In the genomic region with DNA sequence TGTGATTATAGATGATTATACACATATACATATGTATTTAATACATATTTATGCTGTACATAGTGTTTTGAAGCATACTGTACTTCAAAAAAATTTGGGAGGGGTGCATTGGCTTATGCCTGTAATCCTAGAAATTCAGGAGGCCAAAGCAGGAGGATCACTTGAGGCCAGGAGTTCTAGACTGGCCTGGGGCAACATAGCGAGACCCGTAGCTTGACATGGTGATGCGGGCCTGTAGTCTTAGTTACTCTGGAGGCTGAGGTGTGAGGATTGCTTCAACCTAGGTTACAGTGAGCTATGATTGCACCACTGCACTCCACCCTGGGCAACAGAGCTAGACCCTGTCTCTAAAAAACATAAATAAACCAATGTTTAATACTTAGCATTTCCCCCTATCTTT, we compare ENCODE assay signal across 30 cellular contexts.
"Had no signal": no experiment of that assay in that cellular context is flagged by ENCODE, and none has a peak within 500 bp of the region (broad histone marks: within the 10 kb centered on the region; RNA-seq: fewer than 3 reads in every experiment).

No MANE protein-coding gene starts in this region.

- H3K4me2 ChIP-seq: smooth muscle cell had no signal

- H3K36me3 Mint-ChIP-seq: immature natural killer cell, mesothelial cell of epicardium, naive B cell had no signal

- H3K9me3 Mint-ChIP-seq: effector memory CD8-positive, alpha-beta T cell; immature natural killer cell; mesothelial cell of epicardium; naive B cell; nephron progenitor cell; stimulated activated effector memory CD8-positive, alpha-beta T cell treated with anti-CD3 and anti-CD28 coated beads, Interleukin-12 subunit alpha, Interleukin-12 subunit beta, amount 100 ng/mL, for 72 hours had no signal

- H3K4me3 ChIP-seq: coronary artery, esophagus squamous epithelium, left lung, mucosa of descending colon, right lobe of liver, smooth muscle cell, stomach, testis, tibial artery, upper lobe of left lung had no signal

- H3K27ac Mint-ChIP-seq: mesothelial cell of epicardium; nephron progenitor cell; stimulated activated effector memory CD8-positive, alpha-beta T cell treated with anti-CD3 and anti-CD28 coated beads, Interleukin-12 subunit alpha, Interleukin-12 subunit beta, amount 100 ng/mL, for 72 hours had no signal

- H3K27me3 ChIP-seq: esophagus squamous epithelium, left lung, right lobe of liver, stomach, testis, tibial artery, upper lobe of left lung had no signal

- ATAC-seq: effector memory CD8-positive, alpha-beta T cell; left lung; mucosa of descending colon; right lobe of liver; stimulated activated effector memory CD8-positive, alpha-beta T cell treated with anti-CD3 and anti-CD28 coated beads, Interleukin-12 subunit alpha, Interleukin-12 subunit beta, amount 100 ng/mL, for 72 hours had no signal

- H3K36me3 ChIP-seq: esophagus squamous epithelium, left lung, right lobe of liver, stomach, tibial artery, upper lobe of left lung had no signal

- DNase-seq: central memory CD4-positive, alpha-beta T cell; dermis blood vessel endothelial cell; effector memory CD8-positive, alpha-beta T cell; erythroblast; esophagus squamous epithelium; foreskin melanocyte; glutamatergic neuron; hypothalamus; immature natural killer cell; islet precursor cell; left lung; mesenchymal stem cell; mucosa of descending colon; naive B cell; nephron progenitor cell; nucleus accumbens; retina; right lobe of liver; stimulated activated CD4-positive, alpha-beta T cell treated with anti-CD3 and anti-CD28 coated beads, Interleukin-2, amount 100 ng/mL, for 24 hours; stimulated activated CD4-positive, alpha-beta T cell treated with anti-CD3 and anti-CD28 coated beads, Interleukin-4, amount 100 ng/mL, for 24 hours; stimulated activated naive CD4-positive, alpha-beta T cell treated with Interleukin-2 at 50 U/mL for 16 hours; stomach; substantia nigra; testis; upper lobe of left lung had no signal

- H3K27me3 Mint-ChIP-seq: effector memory CD8-positive, alpha-beta T cell; naive B cell had no signal

- H3K27ac ChIP-seq: coronary artery, right lobe of liver, testis, tibial artery had no signal

- H3K9me3 ChIP-seq: esophagus squamous epithelium, left lung, mucosa of descending colon, right lobe of liver, stomach, testis, tibial artery, upper lobe of left lung had no signal
